Comparison of ENCODE assay signal across 22 cellular contexts in genomic region chr5:135016926-135017325, GRCh38. TPM values are rescaled to one million over a fixed set of nuclear protein-coding genes. Genes with fewer than 3 reads are reported as not detected.
DNase-seq lines count a peak whose midpoint lies in the region; ATAC-seq, FAIRE-seq and TF ChIP-seq lines count a peak whose summit lies in the region.
"Had no signal": no experiment of that assay in that cellular context is flagged by ENCODE, and none has a peak within 500 bp of the region (broad histone marks: within the 10 kb centered on the region; RNA-seq: fewer than 3 reads in every experiment).

No MANE protein-coding gene starts in this region.

- TF ChIP-seq POLR2A in H1 (IDR thresholded peaks at IDR 0.05; ENCODE audit: control extremely low read depth in 1 of 2, low read depth in 2 of 2, low read length in 2 of 2), result no peak

- no peak overlapping the region for H3K27ac Mint-ChIP-seq in H9
- H3K27ac Mint-ChIP-seq in activated CD8-positive, alpha-beta T cell treated with anti-CD3 and anti-CD28 coated beads for 36 hours, result no peak overlapping the region
- H3K27ac Mint-ChIP-seq: activated CD8-positive, alpha-beta memory T cell treated with anti-CD3 and anti-CD28 coated beads, Interleukin-2, amount 10 ng/mL, durations not matched to agents 7 days and 5 days; activated T-helper 17 cell treated with anti-CD3 and anti-CD28 coated beads, Interleukin-2, amount 50 U/mL, for 72 hours; nephron progenitor cell; stimulated activated naive B cell treated with anti-CD40 and anti-IgM and Interleukin-4, amounts not matched to agents 10 μg/mL and 1 μg/mL and 100 μg/mL, for 72 hours had no signal

- H2AFZ ChIP-seq in H9 (ENCODE audit: low read length) (no peak overlapping the region), H1 (ENCODE audit: low read length) (no peak overlapping the region)

- H3K9ac ChIP-seq in H9 (ENCODE audit: extremely low read depth, insufficient read length, low read length) (no peak overlapping the region), H1 (replicated peaks in 1 of 4; ENCODE audit: extremely low read depth in 1 of 4, low read depth in 3 of 4, low read length in 3 of 4) (no peak overlapping the region)

- no peaks in the 10 kb centered on the region for H3K79me1 ChIP-seq in H9 (ENCODE audit: insufficient read depth, low read depth, low read length, poor library complexity, severe bottlenecking)
- H3K79me1 ChIP-seq in H1 (ENCODE audit: low read depth, low read length), result no peaks in the 10 kb centered on the region

- H3K4me2 ChIP-seq in H9 (ENCODE audit: insufficient read depth, insufficient read length, low read length) (no peak overlapping the region), H1 (ENCODE audit: insufficient read depth in 1 of 2, low read depth in 2 of 2, low read length in 2 of 2) (no peak overlapping the region)

- H3K14ac ChIP-seq in H9 (ENCODE audit: insufficient read depth, low read length), result no peak overlapping the region
- H3K14ac ChIP-seq in H1 (ENCODE audit: insufficient read length), result no peak overlapping the region

- no peaks in the 10 kb centered on the region for H3K9me3 Mint-ChIP-seq in H9
- no peaks in the 10 kb centered on the region for H3K9me3 Mint-ChIP-seq in activated CD8-positive, alpha-beta T cell treated with anti-CD3 and anti-CD28 coated beads for 36 hours
- H3K9me3 Mint-ChIP-seq: activated T-helper 17 cell treated with anti-CD3 and anti-CD28 coated beads, Interleukin-2, amount 50 U/mL, for 72 hours; nephron progenitor cell had no signal

- H3K18ac ChIP-seq in H9 (ENCODE audit: insufficient read length, low read depth, low read length), result no peak overlapping the region
- H3K18ac ChIP-seq in H1 (ENCODE audit: extremely low read depth, low read length), result no peak overlapping the region

- no peak overlapping the region for H2BK5ac ChIP-seq in H9 (ENCODE audit: insufficient read length, low read length)
- H2BK5ac ChIP-seq in H1 (ENCODE audit: low read depth, low read length), result no peak overlapping the region

- no peak overlapping the region for H4K5ac ChIP-seq in H9 (ENCODE audit: insufficient read length, low read depth, low read length)
- H4K5ac ChIP-seq in H1 (ENCODE audit: insufficient read length, low read depth, low read length), result no peak overlapping the region

- POLR2A ChIA-PET in H1 (lab: Charles Lee; ENCODE audit: partially characterized antibody), result no interaction called here
- POLR2A ChIA-PET in activated CD8-positive, alpha-beta T cell treated with anti-CD3 and anti-CD28 coated beads for 36 hours (lab: Charles Lee), result interaction anchor here (0.7 kb wide), 1 partner anchor 750 kb away, joined by 4 read pairs; no protein-coding TSS in a partner anchor

- intact Hi-C loops in activated CD8-positive, alpha-beta T cell treated with anti-CD3 and anti-CD28 coated beads for 36 hours (cut with micrococcal nuclease), result no loop called here

- H3K36me3 Mint-ChIP-seq in H9 (ENCODE audit: insufficient read depth in 1 of 3, low read depth in 3 of 3), result no peaks in the 10 kb centered on the region
- no peaks in the 10 kb centered on the region for H3K36me3 Mint-ChIP-seq in activated CD8-positive, alpha-beta T cell treated with anti-CD3 and anti-CD28 coated beads for 36 hours (ENCODE audit: low read depth)
- H3K36me3 Mint-ChIP-seq: activated CD8-positive, alpha-beta memory T cell treated with anti-CD3 and anti-CD28 coated beads, Interleukin-2, amount 10 ng/mL, durations not matched to agents 7 days and 5 days had no signal

- no peaks in the 10 kb centered on the region for H3K4me1 ChIP-seq in H9 (ENCODE audit: insufficient read depth, low read length)
- peaks cover 0 to 6% (median under 1%) of the 10 kb centered on the region in 4 experiments; a peak in 1 of 7 replicates for H3K4me1 ChIP-seq in H1 (replicated peaks in 1 of 4; ENCODE audit: control insufficient read depth in 3 of 4, insufficient read depth in 4 of 4, low read length in 3 of 4)
- no peaks in the 10 kb centered on the region for H3K4me1 ChIP-seq in effector memory CD4-positive, alpha-beta T cell (ENCODE audit: control insufficient read depth, insufficient read depth, low read length, poor library complexity, severe bottlenecking)

- H3K9me3 ChIP-seq in H9 (ENCODE audit: control insufficient read depth, low read depth, low read length), result no peaks in the 10 kb centered on the region
- H3K9me3 ChIP-seq in H1 (ENCODE audit: insufficient read depth in 2 of 2, low read depth in 1 of 2, low read length in 1 of 2), result no peaks in the 10 kb centered on the region
- H3K9me3 ChIP-seq in effector memory CD4-positive, alpha-beta T cell (ENCODE audit: control insufficient read depth, low read length), result no peaks in the 10 kb centered on the region
- H3K9me3 ChIP-seq: thyroid gland had no signal

- H2BK120ac ChIP-seq in H9 (ENCODE audit: low read depth, low read length, poor library complexity, severe bottlenecking), result no peak overlapping the region
- no peak overlapping the region for H2BK120ac ChIP-seq in H1 (replicated peaks; ENCODE audit: low read depth, low read length)

- CTCF ChIA-PET in H1 (lab: Charles Lee; ENCODE audit: partially characterized antibody), result interaction anchor here (1.3 kb wide), 1 partner anchor 164 kb away, joined by 4 read pairs; no protein-coding TSS in a partner anchor
- CTCF ChIA-PET in activated CD8-positive, alpha-beta T cell treated with anti-CD3 and anti-CD28 coated beads for 36 hours (lab: Charles Lee), result no interaction called here

- no CpG with 5 or more reads among the region's 10 CpGs for WGBS in H9 (ENCODE audit: extremely low coverage, insufficient read length, low lambda C conversion rate)
- WGBS in H1 (ENCODE audit: extremely low coverage in 1 of 2, insufficient coverage in 1 of 2, insufficient read length in 1 of 2, insufficient replicate concordance in 2 of 2, low coverage in 1 of 2, low lambda C conversion rate in 2 of 2, missing lambda C conversion rate in 1 of 2), 2 experiments, result 87% methylated on average over 10 of the region's 10 CpGs; no CpG with 5 or more reads in 1 of the 2 experiments

- H2BK15ac ChIP-seq in H9 (ENCODE audit: low read depth, low read length) (no peak overlapping the region), H1 (ENCODE audit: low read length) (no peak overlapping the region)

- H3K36me3 ChIP-seq in H1 (ENCODE audit: control insufficient read depth in 2 of 4, insufficient read depth in 4 of 4, low read length in 3 of 4), result no peaks in the 10 kb centered on the region
- no peaks in the 10 kb centered on the region for H3K36me3 ChIP-seq in effector memory CD4-positive, alpha-beta T cell (ENCODE audit: control insufficient read depth, insufficient read depth, low read length)
- H3K36me3 ChIP-seq: thyroid gland had no signal

- H2BK20ac ChIP-seq in H9 (ENCODE audit: low read depth, low read length, poor library complexity, severe bottlenecking) (no peak overlapping the region), H1 (ENCODE audit: low read length) (no peak overlapping the region)

- H3T11ph ChIP-seq in H9 (ENCODE audit: low read length), result no peak overlapping the region

- DNase-seq in AG10803 (ENCODE audit: low read depth) (peak; percentile 9), H9 (peak; percentile 26), H1 (ENCODE audit: low read depth in 1 of 2, low spot score in 2 of 2) (peak in 1 of 2 experiments; percentile 42), mesenteric fat pad (ENCODE audit: low spot score) (peak; percentile 73), MV-4-11 (lab: John Stamatoyannopoulos, UW) (no peak)
- DNase-seq in effector memory CD4-positive, alpha-beta T cell, result no peak
- no peak for DNase-seq in activated CD8-positive, alpha-beta T cell treated with anti-CD3 and anti-CD28 coated beads for 36 hours
- DNase-seq: activated CD8-positive, alpha-beta memory T cell treated with anti-CD3 and anti-CD28 coated beads, Interleukin-2, amount 10 ng/mL, durations not matched to agents 7 days and 5 days; H7; KBM-7; left cardiac atrium; midbrain; NCI-H1694 treated with DMSO at 0.1 percent for 48 hours; NCI-H226; NCI-H82; nephron progenitor cell; SHP77; stimulated activated naive B cell treated with anti-CD40 and anti-IgM and Interleukin-4, amounts not matched to agents 10 μg/mL and 1 μg/mL and 100 μg/mL, for 72 hours; thyroid gland had no signal

- no peak overlapping the region for H3K27ac ChIP-seq in H9 (ENCODE audit: insufficient read length, low read depth, low read length)
- no peak overlapping the region for H3K27ac ChIP-seq in H1 (ENCODE audit: low read depth, low read length)
- no peak overlapping the region for H3K27ac ChIP-seq in effector memory CD4-positive, alpha-beta T cell (ENCODE audit: insufficient read depth, low read length, poor library complexity, severe bottlenecking)
- H3K27ac ChIP-seq: thyroid gland had no signal

- H3K56ac ChIP-seq in H9 (ENCODE audit: insufficient read length, low read depth, low read length) (no peak overlapping the region), H1 (replicated peaks; ENCODE audit: insufficient read length, low read depth, low read length) (no peak overlapping the region)

- H3K27me3 Mint-ChIP-seq in H9 (ENCODE audit: low read depth), result peaks cover 68% of the 10 kb centered on the region
- H3K27me3 Mint-ChIP-seq in activated CD8-positive, alpha-beta T cell treated with anti-CD3 and anti-CD28 coated beads for 36 hours, result no peaks in the 10 kb centered on the region
- H3K27me3 Mint-ChIP-seq: activated CD8-positive, alpha-beta memory T cell treated with anti-CD3 and anti-CD28 coated beads, Interleukin-2, amount 10 ng/mL, durations not matched to agents 7 days and 5 days; activated T-helper 17 cell treated with anti-CD3 and anti-CD28 coated beads, Interleukin-2, amount 50 U/mL, for 72 hours had no signal

- H3K27me3 ChIP-seq in H9 (ENCODE audit: insufficient read depth, low read length) (no peaks in the 10 kb centered on the region), H1 (replicated peaks in 1 of 4; ENCODE audit: control insufficient read depth in 3 of 4, extremely low read depth in 1 of 4, insufficient read depth in 3 of 4, low read length in 3 of 4) (peaks cover 0 to 2% (median 0%) of the 10 kb centered on the region in 4 experiments; a peak in 2 of 7 replicates)
- no peaks in the 10 kb centered on the region for H3K27me3 ChIP-seq in effector memory CD4-positive, alpha-beta T cell (replicated peaks; ENCODE audit: control insufficient read depth, insufficient read depth, low read length, poor library complexity, severe bottlenecking)
- H3K27me3 ChIP-seq: thyroid gland had no signal

- TF ChIP-seq EP300 in H1 (IDR thresholded peaks at IDR 0.05; ENCODE audit: borderline replicate concordance in 1 of 2, low read depth in 2 of 2, low read length in 2 of 2), result no peak

- peaks cover 3% of the 10 kb centered on the region in 2 experiments; a peak in 2 of 4 replicates for H3K4me1 Mint-ChIP-seq in H9
- H3K4me1 Mint-ChIP-seq in activated CD8-positive, alpha-beta T cell treated with anti-CD3 and anti-CD28 coated beads for 36 hours (ENCODE audit: low read depth), result no peaks in the 10 kb centered on the region
- H3K4me1 Mint-ChIP-seq: activated CD8-positive, alpha-beta memory T cell treated with anti-CD3 and anti-CD28 coated beads, Interleukin-2, amount 10 ng/mL, durations not matched to agents 7 days and 5 days; activated T-helper 17 cell treated with anti-CD3 and anti-CD28 coated beads, Interleukin-2, amount 50 U/mL, for 72 hours; stimulated activated naive B cell treated with anti-CD40 and anti-IgM and Interleukin-4, amounts not matched to agents 10 μg/mL and 1 μg/mL and 100 μg/mL, for 72 hours had no signal

- H3K4me3 ChIP-seq in AG10803 (ENCODE audit: low read length) (no peak overlapping the region), H1 (ENCODE audit: extremely low read depth in 1 of 4, insufficient read depth in 2 of 4, low read depth in 3 of 4, low read length in 4 of 4) (no peak overlapping the region)
- no peak overlapping the region for H3K4me3 ChIP-seq in effector memory CD4-positive, alpha-beta T cell (ENCODE audit: insufficient read depth, low read depth, low read length, poor library complexity, severe bottlenecking)
- H3K4me3 ChIP-seq: thyroid gland had no signal

- H4K20me1 ChIP-seq in H9 (ENCODE audit: control insufficient read depth, insufficient read depth, insufficient read length), result no peaks in the 10 kb centered on the region
- no peaks in the 10 kb centered on the region for H4K20me1 ChIP-seq in H1 (replicated peaks in 1 of 2; ENCODE audit: control insufficient read depth in 1 of 2, insufficient read depth in 2 of 2, low read length in 2 of 2)

- H3K79me2 ChIP-seq in H9 (ENCODE audit: insufficient read depth, low read length) (no peaks in the 10 kb centered on the region), H1 (ENCODE audit: control insufficient read depth in 1 of 2, insufficient read depth in 2 of 2, low read length in 2 of 2) (no peaks in the 10 kb centered on the region; a peak in 1 of 4 replicates)

- no peak for TF ChIP-seq RAD21 in H1 (IDR thresholded peaks at IDR 0.05 in 1 of 2, conservative IDR thresholded peaks at IDR 0.05 in 1 of 2; ENCODE audit: low read depth in 2 of 2, low read length in 2 of 2)

- ATAC-seq in activated CD8-positive, alpha-beta T cell treated with anti-CD3 and anti-CD28 coated beads for 36 hours, result no peak
- ATAC-seq in HG03565 (IDR thresholded peaks at IDR 0.05; ENCODE audit: unreplicated experiment), result no peak
- ATAC-seq: activated CD8-positive, alpha-beta memory T cell treated with anti-CD3 and anti-CD28 coated beads, Interleukin-2, amount 10 ng/mL, durations not matched to agents 7 days and 5 days; activated T-helper 17 cell treated with anti-CD3 and anti-CD28 coated beads, Interleukin-2, amount 50 U/mL, for 72 hours; stimulated activated naive B cell treated with anti-CD40 and anti-IgM and Interleukin-4, amounts not matched to agents 10 μg/mL and 1 μg/mL and 100 μg/mL, for 72 hours had no signal

- TF ChIP-seq CTCF in AG10803 (conservative IDR thresholded peaks at IDR 0.05; ENCODE audit: low read length) (no peak), H9 (conservative IDR thresholded peaks at IDR 0.05) (no peak), H1 (IDR thresholded peaks at IDR 0.05; ENCODE audit: control extremely low read depth in 1 of 3, insufficient read depth in 1 of 3, low read depth in 1 of 3, low read length in 3 of 3) (no peak)
- no peak for TF ChIP-seq CTCF in activated CD8-positive, alpha-beta T cell treated with anti-CD3 and anti-CD28 coated beads for 36 hours (IDR thresholded peaks at IDR 0.05)

- no peaks in the 10 kb centered on the region for H3K23me2 ChIP-seq in H9 (ENCODE audit: insufficient read length, low read depth, low read length, poor library complexity, severe bottlenecking)
- H3K23me2 ChIP-seq in H1 (ENCODE audit: low read depth, low read length), result no peaks in the 10 kb centered on the region

- H2BK12ac ChIP-seq in H9 (ENCODE audit: insufficient read length, low read depth, low read length), result no peak overlapping the region
- H2BK12ac ChIP-seq in H1 (ENCODE audit: low read depth, low read length), result no peak overlapping the region

- no peak overlapping the region for H4K91ac ChIP-seq in H9 (ENCODE audit: insufficient read length, low read depth, low read length)
- no peak overlapping the region for H4K91ac ChIP-seq in H1 (replicated peaks; ENCODE audit: insufficient read length, low read length)

- H3K4me3 Mint-ChIP-seq in H9, result no peak overlapping the region
- no peak overlapping the region for H3K4me3 Mint-ChIP-seq in activated CD8-positive, alpha-beta T cell treated with anti-CD3 and anti-CD28 coated beads for 36 hours
- H3K4me3 Mint-ChIP-seq: activated CD8-positive, alpha-beta memory T cell treated with anti-CD3 and anti-CD28 coated beads, Interleukin-2, amount 10 ng/mL, durations not matched to agents 7 days and 5 days; activated T-helper 17 cell treated with anti-CD3 and anti-CD28 coated beads, Interleukin-2, amount 50 U/mL, for 72 hours; nephron progenitor cell; stimulated activated naive B cell treated with anti-CD40 and anti-IgM and Interleukin-4, amounts not matched to agents 10 μg/mL and 1 μg/mL and 100 μg/mL, for 72 hours had no signal

- H4K8ac ChIP-seq in H9 (replicated peaks; ENCODE audit: insufficient read length, low read depth, low read length) (no peak overlapping the region), H1 (ENCODE audit: extremely low read depth, insufficient read depth, low read length) (no peak overlapping the region)

- H3K4ac ChIP-seq in H9 (ENCODE audit: low read depth, low read length), result no peak overlapping the region
- H3K4ac ChIP-seq in H1 (replicated peaks; ENCODE audit: insufficient read length, low read depth, low read length), result no peak overlapping the region

- H3K23ac ChIP-seq in H9 (ENCODE audit: insufficient read length, low read depth, low read length) (no peak overlapping the region), H1 (ENCODE audit: insufficient read length) (no peak overlapping the region)

- FAIRE-seq in H1 (lab: Jason Lieb, UNC), result no peak
- FAIRE-seq: GM18507 had no signal

- H2AK5ac ChIP-seq in H9 (ENCODE audit: insufficient read length, low read length) (no peak overlapping the region), H1 (ENCODE audit: low read depth, low read length) (no peak overlapping the region)

RNA-seq across cellular contexts. Expression of gene PITX1, which starts 17.1 kb away (rescaled TPM):
- total RNA-seq in H9 (2021) (not detected in 2 replicates), mesenteric fat pad (0.13 TPM)
- not detected in 2 replicates for total RNA-seq in H1 (2021; fragmentation: NEBNext Ultra II Directional; extraction: Animal tissue kit (Norgen Biotek cat#: 25700))
- polyA plus RNA-seq in H1 (2011; rRNA removed), result 0.03 and 0.05 TPM in 2 replicates
- polyA plus RNA-seq in H1 (2011; cell fraction: cytosol; rRNA removed), result 0.05 TPM
- 0.06 TPM for polyA plus RNA-seq in H1 (2011; cell fraction: nucleus; rRNA removed)
- not detected in 4 replicates for polyA plus RNA-seq in H1 (2012, experiment 1 of 2)
- not detected for polyA plus RNA-seq in H1 (2012, experiment 2 of 2)
- 0.04 TPM for polyA plus RNA-seq in H1 (2013, experiment 1 of 2)
- 0.06 TPM for polyA plus RNA-seq in H1 (2013, experiment 2 of 2)
- not detected in 2 replicates for polyA minus RNA-seq in H1 (2011; rRNA and poly(A)+ RNA removed)
- 0.88 TPM for polyA minus RNA-seq in H1 (2011; cell fraction: cytosol; rRNA and poly(A)+ RNA removed)
- 0.70 TPM for polyA minus RNA-seq in H1 (2011; cell fraction: nucleus; rRNA and poly(A)+ RNA removed)
- total RNA-seq in activated CD8-positive, alpha-beta T cell treated with anti-CD3 and anti-CD28 coated beads for 36 hours, result under 1 TPM; 0.20 to 0.31 TPM
- total RNA-seq: activated T-helper 17 cell treated with anti-CD3 and anti-CD28 coated beads, Interleukin-2, amount 50 U/mL, for 72 hours; H7; left cardiac atrium had no signal

RNA-seq across cellular contexts. Expression of gene CATSPER3, which starts 49.2 kb away (rescaled TPM):
- total RNA-seq in H9 (2021) (0.31 and 0.50 TPM in 2 replicates), mesenteric fat pad (0.61 TPM)
- total RNA-seq in H1 (2021; fragmentation: NEBNext Ultra II Directional; extraction: Animal tissue kit (Norgen Biotek cat#: 25700)), result 0.48 TPM in 1 of 2 replicates, not detected in the other
- polyA plus RNA-seq in H1 (2011; rRNA removed), result 0.60 and 0.62 TPM in 2 replicates
- 0.49 TPM for polyA plus RNA-seq in H1 (2011; cell fraction: cytosol; rRNA removed)
- polyA plus RNA-seq in H1 (2011; cell fraction: nucleus; rRNA removed), result 0.88 TPM
- 0.36 to 0.70 TPM (median 0.42 TPM) in 4 replicates for polyA plus RNA-seq in H1 (2012, experiment 1 of 2)
- polyA plus RNA-seq in H1 (2012, experiment 2 of 2), result 0.17 TPM
- polyA plus RNA-seq in H1 (2013, experiment 1 of 2), result 0.30 TPM
- polyA plus RNA-seq in H1 (2013, experiment 2 of 2), result 0.28 TPM
- polyA minus RNA-seq in H1 (2011; rRNA and poly(A)+ RNA removed), result 0.38 and 0.78 TPM in 2 replicates
- polyA minus RNA-seq in H1 (2011; cell fraction: cytosol; rRNA and poly(A)+ RNA removed), result not detected
- polyA minus RNA-seq in H1 (2011; cell fraction: nucleus; rRNA and poly(A)+ RNA removed), result not detected
- total RNA-seq in activated CD8-positive, alpha-beta T cell treated with anti-CD3 and anti-CD28 coated beads for 36 hours, result under 1 TPM; 0.31 to 0.32 TPM

Comparison
In these comparisons a context has a peak if more than half of its experiments do, and no peak if none do; other contexts are left out.
1. DNase-seq: peak in AG10803 (single experiment), H9 (single experiment) and mesenteric fat pad (single experiment); none in effector memory CD4-positive, alpha-beta T cell (0 of 3), activated CD8-positive, alpha-beta T cell treated with anti-CD3 and anti-CD28 coated beads for 36 hours (single experiment) and MV-4-11 (single experiment).